In genomic region chr14:95505030-95505589, GRCh38 we compare ENCODE assay signal across 13 cellular contexts. TPM values are rescaled to one million over a fixed set of nuclear protein-coding genes. Genes with fewer than 3 reads are reported as not detected.
A peak's percentile ranks its signal among the peaks of the same experiment; 100 is the strongest.
DNase-seq lines count a peak whose midpoint lies in the region; ATAC-seq, FAIRE-seq and TF ChIP-seq lines count a peak whose summit lies in the region.
"Had no signal": no experiment of that assay in that cellular context is flagged by ENCODE, and none has a peak within 500 bp of the region (broad histone marks: within the 10 kb centered on the region; RNA-seq: fewer than 3 reads in every experiment).

No MANE protein-coding gene starts in this region.

- FAIRE-seq in GM12892 (lab: Jason Lieb, UNC) = peak; percentile 24
- FAIRE-seq: D721Med, islet of Langerhans had no signal

- ATAC-seq in naive thymus-derived CD4-positive, alpha-beta T cell = no peak

- TF ChIP-seq POLR2A in GM12892 (IDR thresholded peaks at IDR 0.05; ENCODE audit: low read depth, low read length) = no peak
- peak; percentile 20 for TF ChIP-seq POLR2A in GM19193 (IDR thresholded peaks at IDR 0.05; ENCODE audit: extremely low read depth, insufficient read depth, insufficient read length)

- no peak overlapping the region for H2AFZ ChIP-seq in mesenchymal stem cell (ENCODE audit: low read depth, low read length)

- H3K18ac ChIP-seq in mesenchymal stem cell (ENCODE audit: low read depth in 1 of 2, low read length in 2 of 2) = peak overlapping the region; percentile 38 to 48

- H3K36me3 ChIP-seq in mesenchymal stem cell (ENCODE audit: control insufficient read depth in 1 of 2, insufficient read depth in 2 of 2, low read depth in 1 of 2, low read length in 2 of 2) = peaks cover 6 to 35% of the 10 kb centered on the region in 2 experiments
- H3K36me3 ChIP-seq in naive thymus-derived CD4-positive, alpha-beta T cell (ENCODE audit: control insufficient read depth in 2 of 3, insufficient read depth in 3 of 3, low read length in 3 of 3) = peaks cover 0 to 45% (median 5%) of the 10 kb centered on the region in 3 experiments
- H3K36me3 ChIP-seq: right atrium auricular region had no signal

- no peak overlapping the region for H2BK15ac ChIP-seq in mesenchymal stem cell (ENCODE audit: low read depth, poor library complexity, severe bottlenecking)

- H3K27ac Mint-ChIP-seq in IgD-negative memory B cell = peak overlapping the region; percentile 78 to 93 (median 80)
- no peak overlapping the region for H3K27ac Mint-ChIP-seq in type B pancreatic cell
- peak overlapping the region in 2 of 9 donors; percentile 30 to 45 for H3K27ac Mint-ChIP-seq in naive thymus-derived CD4-positive, alpha-beta T cell

- H3K9me3 Mint-ChIP-seq in IgD-negative memory B cell = no peaks in the 10 kb centered on the region
- no peaks in the 10 kb centered on the region for H3K9me3 Mint-ChIP-seq in type B pancreatic cell
- H3K9me3 Mint-ChIP-seq in naive thymus-derived CD4-positive, alpha-beta T cell = no peaks in the 10 kb centered on the region
- H3K9me3 Mint-ChIP-seq: T-helper 1 cell treated with Interleukin-12 subunit alpha and Interleukin-12 subunit beta and Interleukin-4 antibody, amounts not matched to agents 30 μg/mL and 1 μg/mL, for 36 hours had no signal

- H3K23ac ChIP-seq in mesenchymal stem cell (ENCODE audit: low read length in 2 of 2) = no peak overlapping the region

- POLR2A ChIA-PET in RWPE1 (lab: Yijun Ruan, JAX; ENCODE audit: low non-redundant PET) = no interaction called here
- POLR2A ChIA-PET in naive thymus-derived CD4-positive, alpha-beta T cell (lab: Charles Lee) = interaction anchor here (0.6 to 2.3 kb wide), 3 partner anchors 9 to 202 kb away, joined by 3 to 7 read pairs (median 5); partner anchors contain the start of gene SYNE3

- H3K4me2 ChIP-seq in mesenchymal stem cell (ENCODE audit: low read length, poor library complexity, severe bottlenecking) = no peak overlapping the region

- CTCF ChIA-PET in RWPE1 (lab: Yijun Ruan, JAX) = interaction anchor here (0.6 to 0.7 kb wide), 3 partner anchors 12 to 556 kb away, joined by 3 to 4 read pairs (median 3); no protein-coding TSS in a partner anchor
- CTCF ChIA-PET in naive thymus-derived CD4-positive, alpha-beta T cell (lab: Charles Lee) = interaction anchor here (1.0 to 1.1 kb wide), 2 partner anchors 22 to 42 kb away, joined by 3 read pairs; no protein-coding TSS in a partner anchor

- peak overlapping the region; percentile 2 to 32 for H2BK12ac ChIP-seq in mesenchymal stem cell (ENCODE audit: low read length in 2 of 2)

- no peaks in the 10 kb centered on the region for H3K9me3 ChIP-seq in mesenchymal stem cell (ENCODE audit: control insufficient read depth, low read length)
- no peaks in the 10 kb centered on the region for H3K9me3 ChIP-seq in naive thymus-derived CD4-positive, alpha-beta T cell (ENCODE audit: control insufficient read depth in 2 of 3, low read length in 3 of 3)
- H3K9me3 ChIP-seq: right atrium auricular region had no signal

- peak overlapping the region; percentile 12 for H4K8ac ChIP-seq in mesenchymal stem cell (ENCODE audit: low read length)

- H4K91ac ChIP-seq in mesenchymal stem cell (ENCODE audit: low read length) = peak overlapping the region; percentile 23

- peaks cover 4% of the 10 kb centered on the region for H3K79me1 ChIP-seq in mesenchymal stem cell (replicated peaks; ENCODE audit: low read length, poor library complexity, severe bottlenecking)

- no peak overlapping the region for H2BK120ac ChIP-seq in mesenchymal stem cell (ENCODE audit: low read depth, low read length)

- no peak overlapping the region for H3K4me3 ChIP-seq in mesenchymal stem cell (ENCODE audit: insufficient read depth in 1 of 2, low read depth in 1 of 2, low read length in 2 of 2)
- no peak overlapping the region for H3K4me3 ChIP-seq in naive thymus-derived CD4-positive, alpha-beta T cell (ENCODE audit: low read length)
- H3K4me3 ChIP-seq: right atrium auricular region had no signal

- H2AK5ac ChIP-seq in mesenchymal stem cell (ENCODE audit: low read length, severe bottlenecking) = no peak overlapping the region

- peak overlapping the region; percentile 46 to 60 for H3K4ac ChIP-seq in mesenchymal stem cell (ENCODE audit: low read depth in 1 of 2, low read length in 2 of 2)

- TF ChIP-seq CTCF in RWPE1 (conservative IDR thresholded peaks at IDR 0.05; ENCODE audit: low read depth) = no peak
- no peak for TF ChIP-seq CTCF in type B pancreatic cell (conservative IDR thresholded peaks at IDR 0.05)

- H3K27me3 ChIP-seq in mesenchymal stem cell (ENCODE audit: control insufficient read depth in 1 of 2, insufficient read depth in 1 of 2, low read length in 2 of 2) = no peaks in the 10 kb centered on the region
- H3K27me3 ChIP-seq in naive thymus-derived CD4-positive, alpha-beta T cell (ENCODE audit: control insufficient read depth in 2 of 2, insufficient read depth in 2 of 2, low read length in 2 of 2) = no peaks in the 10 kb centered on the region
- H3K27me3 ChIP-seq: right atrium auricular region had no signal

- H3K4me3 Mint-ChIP-seq in IgD-negative memory B cell = peak overlapping the region in 3 of 4 donors; percentile 3 to 88 (median 67)
- H3K4me3 Mint-ChIP-seq in type B pancreatic cell = no peak overlapping the region
- no peak overlapping the region for H3K4me3 Mint-ChIP-seq in naive thymus-derived CD4-positive, alpha-beta T cell

- H3K9ac ChIP-seq in mesenchymal stem cell (ENCODE audit: low read length) = peak overlapping the region; percentile 30

- WGBS in mesenchymal stem cell = 93% methylated on average over 16 of the region's 17 CpGs

- H2BK5ac ChIP-seq in mesenchymal stem cell (ENCODE audit: low read depth, low read length, poor library complexity, severe bottlenecking) = no peak overlapping the region

- H3K14ac ChIP-seq in mesenchymal stem cell (ENCODE audit: low read length in 2 of 2) = no peak overlapping the region

- intact Hi-C loops in naive thymus-derived CD4-positive, alpha-beta T cell (cut with micrococcal nuclease) = no loop called here

- peaks cover 14% of the 10 kb centered on the region for H3K36me3 Mint-ChIP-seq in IgD-negative memory B cell
- H3K36me3 Mint-ChIP-seq in type B pancreatic cell = no peaks in the 10 kb centered on the region
- H3K36me3 Mint-ChIP-seq in naive thymus-derived CD4-positive, alpha-beta T cell = peaks cover 11 to 25% (median 18%) of the 10 kb centered on the region in 5 donors

- H3K4me1 Mint-ChIP-seq in IgD-negative memory B cell = peaks cover 56 to 71% (median 71%) of the 10 kb centered on the region in 3 donors
- peaks cover 15% of the 10 kb centered on the region for H3K4me1 Mint-ChIP-seq in type B pancreatic cell (ENCODE audit: unreplicated experiment)
- H3K4me1 Mint-ChIP-seq in naive thymus-derived CD4-positive, alpha-beta T cell = peaks cover 45 to 83% (median 79%) of the 10 kb centered on the region in 7 donors

- DNase-seq in GM12892 (ENCODE audit: insufficient read length) (no peak), mesenchymal stem cell (no peak), RWPE1 (ENCODE audit: low spot score) (no peak), type B pancreatic cell (ENCODE audit: extremely low spot score, unreplicated experiment) (no peak), GM03348 (ENCODE audit: low spot score) (no peak)
- DNase-seq in naive thymus-derived CD4-positive, alpha-beta T cell = no peak
- DNase-seq: cortex of kidney had no signal

- H3K4me1 ChIP-seq in mesenchymal stem cell (ENCODE audit: control insufficient read depth, insufficient read depth, low read depth, low read length) = peaks cover 27% of the 10 kb centered on the region
- peaks cover 11 to 41% of the 10 kb centered on the region in 2 donors for H3K4me1 ChIP-seq in naive thymus-derived CD4-positive, alpha-beta T cell (ENCODE audit: control insufficient read depth in 2 of 2, insufficient read depth in 2 of 2, low read length in 2 of 2)

- H3K27me3 Mint-ChIP-seq in IgD-negative memory B cell (no peaks in the 10 kb centered on the region), type B pancreatic cell (peaks cover 23% of the 10 kb centered on the region)
- no peaks in the 10 kb centered on the region for H3K27me3 Mint-ChIP-seq in naive thymus-derived CD4-positive, alpha-beta T cell

- H3K27ac ChIP-seq in mesenchymal stem cell (ENCODE audit: low read length, poor library complexity, severe bottlenecking) (no peak overlapping the region), RWPE1 (no peak overlapping the region; the same call in 1 of the 2 replicates)
- no peak overlapping the region for H3K27ac ChIP-seq in naive thymus-derived CD4-positive, alpha-beta T cell (ENCODE audit: low read depth, low read length)

RNA-seq across cellular contexts. Expression of gene SYNE3, which starts 11.3 kb away (rescaled TPM):
- polyA plus RNA-seq in GM12892 (2012; ENCODE audit: missing spikeins) = 7.7 TPM
- polyA plus RNA-seq in IgD-negative memory B cell = 8.8 TPM
- 4.1 TPM for polyA plus RNA-seq in mesenchymal stem cell (2013, experiment 1 of 2)
- 3.9 TPM for polyA plus RNA-seq in mesenchymal stem cell (2013, experiment 2 of 2)
- total RNA-seq in type B pancreatic cell (ENCODE audit: low replicate concordance) = 0.65 and 2.9 TPM in 2 replicates
- total RNA-seq in naive thymus-derived CD4-positive, alpha-beta T cell = 10 to 100 TPM; 46.7 to 83.9 (median 52.5) TPM
- polyA plus RNA-seq in naive thymus-derived CD4-positive, alpha-beta T cell = 1 to 10 TPM; 6.8 to 7.0 TPM

RNA-seq across cellular contexts. Expression of gene GLRX5, which starts 29.7 kb away (rescaled TPM):
- polyA plus RNA-seq in GM12892 (2012; ENCODE audit: missing spikeins) = 46.2 TPM
- 34.5 TPM for polyA plus RNA-seq in IgD-negative memory B cell
- polyA plus RNA-seq in mesenchymal stem cell (2013, experiment 1 of 2) = 52.4 TPM
- polyA plus RNA-seq in mesenchymal stem cell (2013, experiment 2 of 2) = 54.4 TPM
- 48.8 and 59.4 TPM in 2 replicates for total RNA-seq in type B pancreatic cell (ENCODE audit: low replicate concordance)
- 10 to 100 TPM; 12.3 to 31.6 (median 19.8) TPM for total RNA-seq in naive thymus-derived CD4-positive, alpha-beta T cell
- 10 to 100 TPM; 55.2 to 56.9 TPM for polyA plus RNA-seq in naive thymus-derived CD4-positive, alpha-beta T cell

Comparison
In these comparisons a context has a peak if more than half of its experiments do, and no peak if none do; other contexts are left out.
1. H3K4me3 Mint-ChIP-seq: peak in IgD-negative memory B cell (3 of 4); none in type B pancreatic cell (single experiment) and naive thymus-derived CD4-positive, alpha-beta T cell (0 of 10).
2. RNA of gene SYNE3, which starts 11.3 kb away (total RNA-seq): 46.7 to 83.9 TPM in naive thymus-derived CD4-positive, alpha-beta T cell; 0.65 to 2.9 TPM in type B pancreatic cell; every median in the first group is over 10 times any median in the second.